Comparison of ENCODE assay signal across 14 cellular contexts in the genomic region with DNA sequence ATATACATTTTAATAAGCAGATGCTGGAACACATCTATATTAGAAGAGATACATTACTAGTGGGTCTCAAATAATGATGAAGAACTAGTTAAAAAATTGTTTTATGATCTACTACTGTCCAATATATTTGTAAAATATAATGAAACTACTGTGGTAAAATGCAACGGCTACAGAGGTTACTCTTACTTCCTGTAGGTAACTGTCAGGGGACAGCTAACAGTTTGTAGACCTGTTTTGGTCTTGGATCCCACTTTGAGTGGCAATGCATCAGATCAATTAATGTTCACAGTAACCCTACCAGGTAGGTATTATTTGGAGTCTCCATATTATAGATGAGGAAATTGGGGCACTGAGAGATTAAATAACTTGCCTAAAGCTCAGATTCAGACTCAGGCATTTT. TPM values are rescaled to one million over a fixed set of nuclear protein-coding genes. Genes with fewer than 3 reads are reported as not detected.
A peak's percentile ranks its signal among the peaks of the same experiment; 100 is the strongest.
DNase-seq lines count a peak whose midpoint lies in the region; ATAC-seq, FAIRE-seq and TF ChIP-seq lines count a peak whose summit lies in the region.
"Had no signal": no experiment of that assay in that cellular context is flagged by ENCODE, and none has a peak within 500 bp of the region (broad histone marks: within the 10 kb centered on the region; RNA-seq: fewer than 3 reads in every experiment).

No MANE protein-coding gene starts in this region.

- H3K36me3 Mint-ChIP-seq in activated CD8-positive, alpha-beta T cell treated with anti-CD3 and anti-CD28 coated beads, Interleukin-2, amount 10 ng/mL, durations not matched to agents 7 days and 5 days (ENCODE audit: low read depth) = peaks cover 8% of the 10 kb centered on the region
- H3K36me3 Mint-ChIP-seq in nephron progenitor cell (ENCODE audit: low read depth) = no peaks in the 10 kb centered on the region

- no peak for FAIRE-seq in small intestine (lab: Jason Lieb, UNC)
- FAIRE-seq: kidney had no signal

- no peak for TF ChIP-seq CTCF in nephron progenitor cell (IDR thresholded peaks at IDR 0.05)
- TF ChIP-seq CTCF in foreskin fibroblast (IDR thresholded peaks at IDR 0.05; ENCODE audit: low read depth, low read length) = no peak

- no peaks in the 10 kb centered on the region for H3K9me3 ChIP-seq in small intestine (ENCODE audit: control insufficient read depth, low read depth)
- H3K9me3 ChIP-seq: suprapubic skin had no signal

- H3K27me3 ChIP-seq in small intestine (ENCODE audit: control insufficient read depth in 2 of 2, insufficient read depth in 2 of 2, low read length in 2 of 2) = no peaks in the 10 kb centered on the region
- H3K27me3 ChIP-seq: suprapubic skin had no signal

- POLR2A ChIA-PET in activated CD8-positive, alpha-beta T cell treated with anti-CD3 and anti-CD28 coated beads, Interleukin-2, amount 10 ng/mL, durations not matched to agents 7 days and 5 days (lab: Charles Lee) = interaction anchor here (0.6 to 2.1 kb wide), 3 partner anchors 9 to 57 kb away, joined by 3 to 10 read pairs (median 4); partner anchors contain the start of gene JUN

- H3K4me1 ChIP-seq in small intestine (ENCODE audit: control insufficient read depth in 2 of 2, insufficient read depth in 1 of 2, low read depth in 1 of 2, low read length in 1 of 2) = no peaks in the 10 kb centered on the region

- CTCF ChIA-PET in activated CD8-positive, alpha-beta T cell treated with anti-CD3 and anti-CD28 coated beads, Interleukin-2, amount 10 ng/mL, durations not matched to agents 7 days and 5 days (lab: Charles Lee) = interaction anchor here (0.7 to 2.4 kb wide), 11 partner anchors 8 to 749 kb away, joined by 3 to 11 read pairs (median 4); partner anchors contain the start of gene MYSM1

- peak overlapping the region; percentile 29 for H3K4me3 Mint-ChIP-seq in activated CD8-positive, alpha-beta T cell treated with anti-CD3 and anti-CD28 coated beads, Interleukin-2, amount 10 ng/mL, durations not matched to agents 7 days and 5 days
- no peak overlapping the region for H3K4me3 Mint-ChIP-seq in nephron progenitor cell

- no peak overlapping the region for H3K4me3 ChIP-seq in small intestine (ENCODE audit: low read depth in 1 of 2, low read length in 2 of 2)
- no peak overlapping the region for H3K4me3 ChIP-seq in foreskin fibroblast (ENCODE audit: low read depth in 1 of 2, low read length in 2 of 2)
- H3K4me3 ChIP-seq: suprapubic skin had no signal

- no peak for DNase-seq in activated CD8-positive, alpha-beta T cell treated with anti-CD3 and anti-CD28 coated beads, Interleukin-2, amount 10 ng/mL, durations not matched to agents 7 days and 5 days
- no peak for DNase-seq in effector CD4-positive, alpha-beta T cell
- DNase-seq in small intestine (no peak), nephron progenitor cell (no peak), foreskin fibroblast (no peak)
- DNase-seq: kidney; occipital lobe; stimulated activated CD4-positive, alpha-beta T cell treated with anti-CD3 and anti-CD28 coated beads, Interleukin-2, amount 100 ng/mL, for 24 hours had no signal

- no peaks in the 10 kb centered on the region for H3K36me3 ChIP-seq in small intestine (ENCODE audit: control insufficient read depth in 2 of 2, insufficient read depth in 2 of 2, low read length in 2 of 2)
- H3K36me3 ChIP-seq: suprapubic skin had no signal

- peaks cover 56% of the 10 kb centered on the region for H3K4me1 Mint-ChIP-seq in activated CD8-positive, alpha-beta T cell treated with anti-CD3 and anti-CD28 coated beads, Interleukin-2, amount 10 ng/mL, durations not matched to agents 7 days and 5 days (ENCODE audit: low read depth)
- no peaks in the 10 kb centered on the region for H3K4me1 Mint-ChIP-seq in nephron progenitor cell

- peak overlapping the region; percentile 83 for H3K27ac Mint-ChIP-seq in activated CD8-positive, alpha-beta T cell treated with anti-CD3 and anti-CD28 coated beads, Interleukin-2, amount 10 ng/mL, durations not matched to agents 7 days and 5 days
- no peak overlapping the region for H3K27ac Mint-ChIP-seq in nephron progenitor cell
- H3K27ac Mint-ChIP-seq: T-helper 1 cell treated with Interleukin-12 subunit alpha and Interleukin-12 subunit beta and Interleukin-4 antibody, amounts not matched to agents 30 μg/mL and 1 μg/mL, for 36 hours had no signal

- no peaks in the 10 kb centered on the region for H3K27me3 Mint-ChIP-seq in activated CD8-positive, alpha-beta T cell treated with anti-CD3 and anti-CD28 coated beads, Interleukin-2, amount 10 ng/mL, durations not matched to agents 7 days and 5 days (ENCODE audit: low read depth)
- peaks cover 7% of the 10 kb centered on the region for H3K27me3 Mint-ChIP-seq in nephron progenitor cell (ENCODE audit: low read depth, poor library complexity)

- ATAC-seq in GM18499 (IDR thresholded peaks at IDR 0.05; ENCODE audit: insufficient read depth, unreplicated experiment) (peak; percentile 57), GM21360 (IDR thresholded peaks at IDR 0.05; ENCODE audit: unreplicated experiment) (peak; percentile 65), HG03095 (IDR thresholded peaks at IDR 0.05; ENCODE audit: unreplicated experiment) (peak; percentile 83)
- peak; percentile 91 for ATAC-seq in activated CD8-positive, alpha-beta T cell treated with anti-CD3 and anti-CD28 coated beads, Interleukin-2, amount 10 ng/mL, durations not matched to agents 7 days and 5 days

- H3K9me3 Mint-ChIP-seq in activated CD8-positive, alpha-beta T cell treated with anti-CD3 and anti-CD28 coated beads, Interleukin-2, amount 10 ng/mL, durations not matched to agents 7 days and 5 days (ENCODE audit: insufficient read depth) = no peaks in the 10 kb centered on the region
- H3K9me3 Mint-ChIP-seq in nephron progenitor cell = peaks cover 6% of the 10 kb centered on the region
- H3K9me3 Mint-ChIP-seq: T-helper 1 cell treated with Interleukin-12 subunit alpha and Interleukin-12 subunit beta and Interleukin-4 antibody, amounts not matched to agents 30 μg/mL and 1 μg/mL, for 36 hours had no signal

- 49 to 76% (median 67%) methylated on average over 1 of the region's 1 CpG for WGBS in small intestine, 3 donors

- no peak overlapping the region for H3K27ac ChIP-seq in small intestine (ENCODE audit: low read depth in 1 of 2, low read length in 1 of 2)
- H3K27ac ChIP-seq: C4-2B had no signal

RNA-seq across cellular contexts. Expression of gene MYSM1, which starts 26.7 kb away (rescaled TPM):
- total RNA-seq in activated CD8-positive, alpha-beta T cell treated with anti-CD3 and anti-CD28 coated beads, Interleukin-2, amount 10 ng/mL, durations not matched to agents 7 days and 5 days = 10 to 100 TPM; 42.9 to 46.1 TPM
- polyA plus RNA-seq in small intestine = 1 to 10 TPM; 5.1 to 9.8 (median 7.7) TPM

RNA-seq across cellular contexts. Expression of gene JUN, which starts 57.3 kb away (rescaled TPM):
- total RNA-seq in activated CD8-positive, alpha-beta T cell treated with anti-CD3 and anti-CD28 coated beads, Interleukin-2, amount 10 ng/mL, durations not matched to agents 7 days and 5 days = 100 to 1,000 TPM; 107 to 110 TPM
- 10 to 100 TPM; 47.4 to 82.2 (median 50.3) TPM for polyA plus RNA-seq in small intestine
